12 cellular contexts compared by ENCODE assay signal in the genomic region with DNA sequence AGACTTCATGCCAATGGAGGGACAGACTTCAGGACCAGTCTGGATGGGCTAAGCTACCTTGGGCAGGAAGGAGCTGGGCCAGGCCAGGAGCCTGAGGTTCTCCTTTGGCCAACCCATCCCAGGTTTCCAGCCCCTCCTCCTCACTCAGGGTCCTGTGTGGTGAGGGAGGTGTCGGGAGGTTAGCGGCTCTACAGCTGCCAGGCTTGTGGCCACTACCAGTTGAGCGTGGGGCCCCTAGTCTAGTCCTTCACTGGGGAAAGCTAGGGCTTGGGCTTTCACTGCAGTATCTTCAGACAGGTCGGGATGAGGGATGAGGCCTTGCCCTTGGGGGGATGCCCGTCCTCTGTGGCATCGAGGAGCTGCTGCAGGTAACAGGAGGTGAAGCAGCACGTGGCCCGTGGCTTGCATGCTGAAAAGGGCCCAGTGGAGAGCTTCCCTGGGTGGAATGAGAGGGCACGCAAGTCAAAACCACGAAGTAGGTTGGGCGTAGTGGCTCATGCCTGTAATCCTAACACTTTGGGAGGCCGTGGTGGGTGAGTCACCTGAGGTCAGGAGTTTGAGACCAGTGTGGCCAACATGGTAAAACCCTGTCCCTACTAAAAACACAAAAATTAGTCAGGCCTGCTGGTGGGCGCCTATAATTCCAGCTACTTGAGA. TPM values are rescaled to one million over a fixed set of nuclear protein-coding genes. Genes with fewer than 3 reads are reported as not detected.
DNase-seq lines count a peak whose midpoint lies in the region; ATAC-seq and TF ChIP-seq lines count a peak whose summit lies in the region.
"Had no signal": no experiment of that assay in that cellular context is flagged by ENCODE, and none has a peak within 500 bp of the region (broad histone marks: within the 10 kb centered on the region; RNA-seq: fewer than 3 reads in every experiment).

No MANE protein-coding gene starts in this region.

- ATAC-seq in gastroesophageal sphincter (no peak), GM19463 (IDR thresholded peaks at IDR 0.05; ENCODE audit: unreplicated experiment) (no peak), HG03025 (IDR thresholded peaks at IDR 0.05; ENCODE audit: low FRiP score, unreplicated experiment) (no peak), HG02642 (IDR thresholded peaks at IDR 0.05; ENCODE audit: poor library complexity, unreplicated experiment) (no peak)
- ATAC-seq: naive thymus-derived CD8-positive, alpha-beta T cell had no signal

- H3K9me3 ChIP-seq in gastroesophageal sphincter: no peaks in the 10 kb centered on the region
- H3K9me3 ChIP-seq: Caco-2 had no signal

- no peak for TF ChIP-seq EP300 in gastroesophageal sphincter (IDR thresholded peaks at IDR 0.05)

- DNase-seq in stimulated activated CD4-positive, alpha-beta T cell treated with anti-CD3 and anti-CD28 coated beads, Interleukin-15, amount 100 ng/mL, for 48 hours (ENCODE audit: low read depth in 2 of 2): peak; percentile 59 to 60
- no peak for DNase-seq in stimulated activated CD4-positive, alpha-beta T cell treated with anti-CD3 and anti-CD28 coated beads, Interleukin-12 subunit alpha, Interleukin-12 subunit beta, amount 100 ng/mL, for 4 hours
- DNase-seq in activated CD4-positive, CD25-positive, alpha-beta regulatory T cell treated with anti-CD3 and anti-CD28 coated beads, Interleukin-2, amount 50 U/mL, for 72 hours: peak; percentile 65
- no peak for DNase-seq in amygdala (lab: John Stamatoyannopoulos, UW)
- DNase-seq: amniotic stem cell; Caco-2; naive thymus-derived CD8-positive, alpha-beta T cell; NCI-H1417 treated with DMSO at 0.1 percent for 48 hours had no signal

- TF ChIP-seq POLR2A in gastroesophageal sphincter (IDR thresholded peaks at IDR 0.05): no peak

- H3K27me3 ChIP-seq in gastroesophageal sphincter: no peaks in the 10 kb centered on the region

- H3K36me3 ChIP-seq in gastroesophageal sphincter: peaks cover 0 to 54% of the 10 kb centered on the region in 2 donors

- no peak for TF ChIP-seq CTCF in gastroesophageal sphincter (IDR thresholded peaks at IDR 0.05)

- WGBS in gastroesophageal sphincter (ENCODE audit: low coverage in 1 of 2), 2 donors: 74 to 92% methylated on average over 3 to 6 of the region's 13 CpGs

- H3K27ac ChIP-seq in gastroesophageal sphincter: peak overlapping the region in 3 of 4 donors; percentile 20 to 90 (median 42)

- H3K4me1 ChIP-seq in gastroesophageal sphincter: peaks cover 2 to 28% (median 17%) of the 10 kb centered on the region in 3 donors
- H3K4me1 ChIP-seq: Caco-2 had no signal

- no peak overlapping the region for H3K4me3 ChIP-seq in gastroesophageal sphincter

RNA-seq across cellular contexts. Expression of a gene that starts 8.5 kb away (rescaled TPM):
- total RNA-seq in gastroesophageal sphincter: 1 to 10 TPM in 3 of 4 donors, under 1 TPM in 1; 0.96 to 7.3 (median 4.1) TPM

RNA-seq across cellular contexts. Expression of a gene that starts 31.1 kb away (rescaled TPM):
- 10 to 100 TPM; 38.8 to 81.6 (median 73.9) TPM for total RNA-seq in gastroesophageal sphincter

Comparison
In these comparisons a context has a peak if more than half of its experiments do, and no peak if none do; other contexts are left out.
1. DNase-seq: peak in stimulated activated CD4-positive, alpha-beta T cell treated with anti-CD3 and anti-CD28 coated beads, Interleukin-15, amount 100 ng/mL, for 48 hours (2 of 2) and activated CD4-positive, CD25-positive, alpha-beta regulatory T cell treated with anti-CD3 and anti-CD28 coated beads, Interleukin-2, amount 50 U/mL, for 72 hours (single experiment); none in stimulated activated CD4-positive, alpha-beta T cell treated with anti-CD3 and anti-CD28 coated beads, Interleukin-12 subunit alpha, Interleukin-12 subunit beta, amount 100 ng/mL, for 4 hours (single experiment) and amygdala (0 of 56).